20 cellular contexts compared by ENCODE assay signal in genomic region chr11:86035920-86036319, GRCh38. TPM values are rescaled to one million over a fixed set of nuclear protein-coding genes. Genes with fewer than 3 reads are reported as not detected.
DNase-seq lines count a peak whose midpoint lies in the region; ATAC-seq, FAIRE-seq and TF ChIP-seq lines count a peak whose summit lies in the region.
"Had no signal": no experiment of that assay in that cellular context is flagged by ENCODE, and none has a peak within 500 bp of the region (broad histone marks: within the 10 kb centered on the region; RNA-seq: fewer than 3 reads in every experiment).

No MANE protein-coding gene starts in this region.

- intact Hi-C loops in HepG2 (cut with micrococcal nuclease; ENCODE audit: unreplicated experiment) (loop anchor here (10.0 kb wide), 1 partner anchor 181 kb away; the partner anchor contains the start of gene CCDC83), right lobe of liver (cut with DNase I) (no loop called here)

- FAIRE-seq in HepG2 (lab: Jason Lieb, UNC) = no peak
- FAIRE-seq: H1, RCC 7860 had no signal

- H3K4me3 ChIP-seq in HepG2 (replicated peaks in 1 of 3; ENCODE audit: insufficient read depth in 1 of 3, low read depth in 2 of 3, low read length in 3 of 3) (no peak overlapping the region), right lobe of liver (no peak overlapping the region)
- H3K4me3 ChIP-seq: SJCRH30 had no signal

- peak overlapping the region; percentile 13 for H3K27ac Mint-ChIP-seq in central memory CD8-positive, alpha-beta T cell (ENCODE audit: low read depth)
- H3K27ac Mint-ChIP-seq in nephron progenitor cell = peak overlapping the region; percentile 45
- H3K27ac Mint-ChIP-seq in activated naive CD4-positive, alpha-beta T cell treated with anti-CD3 and anti-CD28 coated beads, Interleukin-2, amount 50 U/mL, for 72 hours = no peak overlapping the region

- H3K27me3 ChIP-seq in HepG2 (ENCODE audit: control insufficient read depth in 1 of 2, insufficient read depth in 2 of 2, low read length in 2 of 2) = no peaks in the 10 kb centered on the region
- H3K27me3 ChIP-seq in right lobe of liver = no peaks in the 10 kb centered on the region
- H3K27me3 ChIP-seq: SJCRH30 had no signal

- no peak for TF ChIP-seq RAD21 in HepG2 (CRISPR knock-in tag; IDR thresholded peaks at IDR 0.05)

- ATAC-seq in HepG2 (no peak), right lobe of liver (no peak), HG02610 (IDR thresholded peaks at IDR 0.05; ENCODE audit: unreplicated experiment) (no peak)
- ATAC-seq in central memory CD8-positive, alpha-beta T cell (replicated peaks; ENCODE audit: extremely low read depth, poor library complexity, severe bottlenecking) = no peak
- ATAC-seq in activated naive CD4-positive, alpha-beta T cell treated with anti-CD3 and anti-CD28 coated beads, Interleukin-2, amount 50 U/mL, for 72 hours = no peak

- peaks cover 63% of the 10 kb centered on the region for H3K4me1 Mint-ChIP-seq in central memory CD8-positive, alpha-beta T cell
- H3K4me1 Mint-ChIP-seq in nephron progenitor cell = peaks cover 23% of the 10 kb centered on the region

- peaks cover 84% of the 10 kb centered on the region for H3K79me2 ChIP-seq in HepG2 (ENCODE audit: insufficient read depth, low read length)

- DNase-seq in HepG2 (ENCODE audit: low spot score) (no peak), right lobe of liver (no peak), nephron progenitor cell (no peak), DMS153 (lab: John Stamatoyannopoulos, UW) (no peak), NCI-H1092 (lab: John Stamatoyannopoulos, UW) (no peak)
- DNase-seq in central memory CD8-positive, alpha-beta T cell (ENCODE audit: low spot score in 2 of 2) = no peak
- no peak for DNase-seq in activated naive CD4-positive, alpha-beta T cell treated with anti-CD3 and anti-CD28 coated beads, Interleukin-2, amount 50 U/mL, for 72 hours (ENCODE audit: low spot score in 2 of 2)
- DNase-seq: 8988T, DMS79 treated with DMSO at 0.1 percent for 48 hours, KG1, MV-4-11, NCI-H1694, NCI-H2081, NCI-H2171 treated with DMSO at 0.1 percent for 48 hours, NCI-H524 treated with DMSO at 0.1 percent for 48 hours had no signal

- peaks cover 28% of the 10 kb centered on the region for H3K4me1 ChIP-seq in HepG2 (ENCODE audit: insufficient read depth, low read length)
- H3K4me1 ChIP-seq in right lobe of liver = peaks cover 0 to 32% (median 10%) of the 10 kb centered on the region in 4 donors

- no peak overlapping the region for H2AFZ ChIP-seq in HepG2 (ENCODE audit: low read length)

- H3K4me2 ChIP-seq in HepG2 (ENCODE audit: low read depth, low read length) = no peak overlapping the region

- H3K9me3 Mint-ChIP-seq in central memory CD8-positive, alpha-beta T cell = no peaks in the 10 kb centered on the region
- no peaks in the 10 kb centered on the region for H3K9me3 Mint-ChIP-seq in nephron progenitor cell
- H3K9me3 Mint-ChIP-seq in activated naive CD4-positive, alpha-beta T cell treated with anti-CD3 and anti-CD28 coated beads, Interleukin-2, amount 50 U/mL, for 72 hours = no peaks in the 10 kb centered on the region
- H3K9me3 Mint-ChIP-seq: CD14-positive monocyte had no signal

- peaks cover 14% of the 10 kb centered on the region; the same call in 1 of the 2 replicates for H4K20me1 ChIP-seq in HepG2 (ENCODE audit: insufficient read depth, low read length)

- BruUV-seq in HepG2 (replicated peaks; lab: Mats Ljungman, UMichigan) = no TSS peak

- WGBS in HepG2 (ENCODE audit: low lambda C conversion rate) = 94% methylated on average over 2 of the region's 2 CpGs
- WGBS in right lobe of liver (ENCODE audit: insufficient coverage, low coverage, low lambda C conversion rate, missing lambda C conversion rate) = 83% methylated on average over 2 of the region's 2 CpGs

- TF ChIP-seq EP300 in HepG2 (IDR thresholded peaks at IDR 0.05; ENCODE audit: low read depth in 2 of 2, low read length in 2 of 2) (no peak), HepG2 (CRISPR knock-in tag; IDR thresholded peaks at IDR 0.05; ENCODE audit: borderline replicate concordance) (no peak)

- peaks cover 10% of the 10 kb centered on the region for H3K36me3 Mint-ChIP-seq in central memory CD8-positive, alpha-beta T cell (ENCODE audit: insufficient read depth)
- H3K36me3 Mint-ChIP-seq in nephron progenitor cell (ENCODE audit: low read depth) = peaks cover 36% of the 10 kb centered on the region
- H3K36me3 Mint-ChIP-seq in activated naive CD4-positive, alpha-beta T cell treated with anti-CD3 and anti-CD28 coated beads, Interleukin-2, amount 50 U/mL, for 72 hours = peaks cover 0 to 7% of the 10 kb centered on the region in 2 donors

- no peaks in the 10 kb centered on the region for H3K27me3 Mint-ChIP-seq in central memory CD8-positive, alpha-beta T cell
- H3K27me3 Mint-ChIP-seq in nephron progenitor cell (ENCODE audit: low read depth, poor library complexity) = peaks cover 3% of the 10 kb centered on the region

- in situ Hi-C loops in HepG2 (cut with HindIII; ENCODE audit: extremely low pct_ligation_motif_present, low pct_unique_long_range_greater_than_20kb) = loop anchor here (25.0 kb wide), 1 partner anchor 176 kb away; no protein-coding TSS in a partner anchor

- H3K9me3 ChIP-seq in HepG2 (ENCODE audit: low read length) = no peaks in the 10 kb centered on the region
- no peaks in the 10 kb centered on the region for H3K9me3 ChIP-seq in right lobe of liver
- H3K9me3 ChIP-seq: SJCRH30 had no signal

- H3K27ac ChIP-seq in HepG2 (ENCODE audit: extremely low read length, insufficient read depth, low read length) = no peak overlapping the region
- no peak overlapping the region for H3K27ac ChIP-seq in right lobe of liver
- H3K27ac ChIP-seq: SJCRH30 had no signal

- TF ChIP-seq CTCF in HepG2 (CRISPR knock-in tag; IDR thresholded peaks at IDR 0.05) = no peak
- TF ChIP-seq CTCF in right lobe of liver (IDR thresholded peaks at IDR 0.05) = no peak
- TF ChIP-seq CTCF in nephron progenitor cell (IDR thresholded peaks at IDR 0.05) = no peak

- H3K9ac ChIP-seq in HepG2 (ENCODE audit: insufficient read depth, low read depth, low read length) = no peak overlapping the region

- CTCF ChIA-PET in HepG2 (lab: Yijun Ruan, JAX; ENCODE audit: low intra/inter-chr PET ratio, low total read pairs) = no interaction called here

- H3K4me3 Mint-ChIP-seq in central memory CD8-positive, alpha-beta T cell = no peak overlapping the region
- H3K4me3 Mint-ChIP-seq in nephron progenitor cell = no peak overlapping the region
- H3K4me3 Mint-ChIP-seq: CD14-positive monocyte had no signal

- TF ChIP-seq POLR2A in HepG2 (IDR thresholded peaks at IDR 0.05; ENCODE audit: insufficient read depth in 1 of 2, low read depth in 2 of 2, low read length in 2 of 2) (no peak), right lobe of liver (IDR thresholded peaks at IDR 0.05) (no peak)

- no peaks in the 10 kb centered on the region; a peak in 1 of 5 replicates for H3K36me3 ChIP-seq in HepG2 (replicated peaks in 1 of 2; ENCODE audit: control insufficient read depth in 1 of 2, insufficient read depth in 2 of 2, low read length in 2 of 2)
- peaks cover 0 to 1% (median 0%) of the 10 kb centered on the region in 4 donors for H3K36me3 ChIP-seq in right lobe of liver

- POLR2A ChIA-PET in HepG2 (lab: Yijun Ruan, JAX) = no interaction called here

TF ChIP-seq in HepG2, 621 proteins besides CTCF, POLR2A, EP300 and RAD21 (continues in another document):
- TF ChIP-seq MAFK (conservative IDR thresholded peaks at IDR 0.05 in 1 of 2, IDR thresholded peaks at IDR 0.05 in 1 of 2; ENCODE audit: low read length in 2 of 2) = peak; percentile 1 to 65; a peak in 2 of 4 replicates

RNA-seq across cellular contexts. Expression of gene PICALM, which starts 33.0 kb away (rescaled TPM):
- total RNA-seq in HepG2 (2016; rRNA removed; fragmentation: Illumina TruSeq; extraction: Trizol) = 97.6 and 122 TPM in 2 replicates
- 185 and 210 TPM in 2 replicates for total RNA-seq in HepG2 (2016; cell fraction: cytosol; rRNA removed; fragmentation: Illumina TruSeq; extraction: Trizol; ENCODE audit: low read depth)
- total RNA-seq in HepG2 (2016; cell fraction: insoluble cytoplasmic fraction; rRNA removed; fragmentation: Illumina TruSeq; extraction: Trizol) = 99.5 and 114 TPM in 2 replicates
- total RNA-seq in HepG2 (2016; cell fraction: membrane; rRNA removed; fragmentation: Illumina TruSeq; extraction: Trizol) = 78.0 and 99.1 TPM in 2 replicates
- 105 and 121 TPM in 2 replicates for total RNA-seq in HepG2 (2016; cell fraction: nucleus; rRNA removed; fragmentation: Illumina TruSeq; extraction: Trizol)
- 148 and 154 TPM in 2 replicates for polyA plus RNA-seq in HepG2 (2011; rRNA removed)
- polyA plus RNA-seq in HepG2 (2011; cell fraction: cytosol; rRNA removed) = 71.2 and 106 TPM in 2 replicates
- polyA plus RNA-seq in HepG2 (2011; cell fraction: nucleus; rRNA removed) = 84.2 and 123 TPM in 2 replicates
- polyA plus RNA-seq in HepG2 (2012) = 83.5 and 95.3 TPM in 2 replicates
- 4.3 and 4.7 TPM in 2 replicates for polyA plus RNA-seq in HepG2 (2016; cell fraction: cytosol; fragmentation: Illumina TruSeq; extraction: Trizol; ENCODE audit: low read depth)
- polyA plus RNA-seq in HepG2 (2016; cell fraction: insoluble cytoplasmic fraction; fragmentation: Illumina TruSeq; extraction: Trizol; ENCODE audit: low read depth) = 105 and 110 TPM in 2 replicates
- polyA plus RNA-seq in HepG2 (2016; cell fraction: membrane; fragmentation: Illumina TruSeq; extraction: Trizol; ENCODE audit: low read depth) = 15.5 and 17.4 TPM in 2 replicates
- polyA plus RNA-seq in HepG2 (2016; cell fraction: nucleus; fragmentation: Illumina TruSeq; extraction: Trizol; ENCODE audit: insufficient read depth, low read depth) = 70.7 and 87.4 TPM in 2 replicates
- polyA minus RNA-seq in HepG2 (2011; rRNA and poly(A)+ RNA removed; ENCODE audit: low replicate concordance) = 247 and 783 TPM in 2 replicates
- 130 and 147 TPM in 2 replicates for polyA minus RNA-seq in HepG2 (2011; cell fraction: cytosol; rRNA and poly(A)+ RNA removed)
- polyA minus RNA-seq in HepG2 (2011; cell fraction: nucleus; rRNA and poly(A)+ RNA removed) = 306 and 365 TPM in 2 replicates
- 100 to 1,000 TPM in 3 of 6 experiments, 10 to 100 TPM in 3; 84.1 to 137 (median 97.6) TPM for total RNA-seq in right lobe of liver
- total RNA-seq in activated naive CD4-positive, alpha-beta T cell treated with anti-CD3 and anti-CD28 coated beads, Interleukin-2, amount 50 U/mL, for 72 hours = 10 to 100 TPM; 65.4 to 82.1 TPM

Comparison
In these comparisons a context has a peak if more than half of its experiments do, and no peak if none do; other contexts are left out.
1. H3K27ac Mint-ChIP-seq: peak in central memory CD8-positive, alpha-beta T cell (single experiment) and nephron progenitor cell (single experiment); none in activated naive CD4-positive, alpha-beta T cell treated with anti-CD3 and anti-CD28 coated beads, Interleukin-2, amount 50 U/mL, for 72 hours (0 of 2).